ENCODE assay signal across 1 cellular context in genomic region chr5:168879929-168880328, GRCh38.
TF ChIP-seq lines count a peak whose summit lies in the region.

No MANE protein-coding gene starts in this region.

TF ChIP-seq in GM12878, 131 proteins besides CTCF, POLR2A, EP300 and RAD21 (continued from another document and continues in another):
- TF ChIP-seq CEBPZ (IDR thresholded peaks at IDR 0.05; ENCODE audit: low read depth, low read length) (no peak), E4F1 (IDR thresholded peaks at IDR 0.05; ENCODE audit: borderline replicate concordance, partially characterized antibody) (no peak), E2F4 (IDR thresholded peaks at IDR 0.05; ENCODE audit: low read depth, low read length) (no peak), WRNIP1 (IDR thresholded peaks at IDR 0.05; ENCODE audit: borderline replicate concordance, low read depth, low read length) (0 out of 2 replicates have a peak, but pooled peaks have one; percentile 63), ZNF217 (IDR thresholded peaks at IDR 0.05) (no peak), PML (IDR thresholded peaks at IDR 0.05; ENCODE audit: low read length) (no peak), USF2 (IDR thresholded peaks at IDR 0.05; ENCODE audit: borderline replicate concordance, low read depth, low read length) (no peak), IRF4 (IDR thresholded peaks at IDR 0.05; ENCODE audit: low read depth, low read length) (no peak), PAX5 (IDR thresholded peaks at IDR 0.05; ENCODE audit: borderline replicate concordance, low read depth, low read length) (peak; percentile 69; the same call in 1 of the 2 replicates), TARDBP (IDR thresholded peaks at IDR 0.05; ENCODE audit: borderline replicate concordance) (no peak), IRF5 (IDR thresholded peaks at IDR 0.05; ENCODE audit: borderline replicate concordance) (no peak), EZH2 (IDR thresholded peaks at IDR 0.05; ENCODE audit: borderline replicate concordance, control insufficient read depth, low read depth, low read length) (no peak), ZNF207 (IDR thresholded peaks at IDR 0.05; ENCODE audit: borderline replicate concordance) (no peak), NFIC (IDR thresholded peaks at IDR 0.05; ENCODE audit: low read depth, low read length) (no peak), JUND (IDR thresholded peaks at IDR 0.05; ENCODE audit: low read depth, low read length) (no peak), RAD51 (IDR thresholded peaks at IDR 0.05) (no peak), NRF1 (conservative IDR thresholded peaks at IDR 0.05; ENCODE audit: low read depth, low read length) (no peak), HDGF (IDR thresholded peaks at IDR 0.05) (0 out of 2 replicates have a peak, but pooled peaks have one; percentile 48), EED (IDR thresholded peaks at IDR 0.05; ENCODE audit: low read depth) (peak; percentile 70; the same call in 1 of the 2 replicates), NR2F1 (conservative IDR thresholded peaks at IDR 0.05) (no peak), ZSCAN29 (IDR thresholded peaks at IDR 0.05) (no peak), SPI1 (IDR thresholded peaks at IDR 0.05; ENCODE audit: borderline replicate concordance, insufficient read depth, low read depth, low read length) (peak; percentile 92), NBN (IDR thresholded peaks at IDR 0.05) (peak; percentile 79), MXI1 (IDR thresholded peaks at IDR 0.05; ENCODE audit: low read depth, low read length) (no peak), RB1 (IDR thresholded peaks at IDR 0.05; ENCODE audit: borderline replicate concordance) (no peak), TCF7 (IDR thresholded peaks at IDR 0.05; ENCODE audit: borderline replicate concordance) (no peak), SREBF2 (IDR thresholded peaks at IDR 0.05; ENCODE audit: low read length) (no peak), CHD1 (IDR thresholded peaks at IDR 0.05; ENCODE audit: low read depth, low read length) (no peak), CEBPB (IDR thresholded peaks at IDR 0.05; ENCODE audit: borderline replicate concordance in 1 of 2, low read depth in 2 of 2, low read length in 2 of 2) (no peak), REST (IDR thresholded peaks at IDR 0.05; ENCODE audit: low read depth, low read length) (no peak), CHD2 (IDR thresholded peaks at IDR 0.05; ENCODE audit: borderline replicate concordance, low read depth, low read length) (no peak), BACH1 (IDR thresholded peaks at IDR 0.05; ENCODE audit: borderline replicate concordance) (no peak), SUPT20H (IDR thresholded peaks at IDR 0.05; ENCODE audit: borderline replicate concordance, control insufficient read depth, low read depth, low read length) (no peak), TCF3 (IDR thresholded peaks at IDR 0.05; ENCODE audit: borderline replicate concordance, insufficient read depth, low read depth, low read length) (no peak), EGR1 (IDR thresholded peaks at IDR 0.05; ENCODE audit: borderline replicate concordance in 1 of 2, low read depth in 2 of 2, low read length in 2 of 2) (no peak), CHD4 (IDR thresholded peaks at IDR 0.05) (no peak), SREBF1 (IDR thresholded peaks at IDR 0.05; ENCODE audit: low read length) (no peak), NKRF (conservative IDR thresholded peaks at IDR 0.05) (no peak), BMI1 (IDR thresholded peaks at IDR 0.05; ENCODE audit: borderline replicate concordance) (no peak), CBX5 (IDR thresholded peaks at IDR 0.05; ENCODE audit: low read depth) (0 out of 2 replicates have a peak, but pooled peaks have one; percentile 35), HSF1 (IDR thresholded peaks at IDR 0.05; ENCODE audit: low read depth, low read length) (no peak), MEF2A (IDR thresholded peaks at IDR 0.05; ENCODE audit: insufficient read depth, low read depth, low read length) (no peak), RUNX3 (IDR thresholded peaks at IDR 0.05; ENCODE audit: low read length) (peak; percentile 15; the same call in 1 of the 2 replicates), BRCA1 (IDR thresholded peaks at IDR 0.05; ENCODE audit: low read depth, low read length) (no peak), SRF (IDR thresholded peaks at IDR 0.05; ENCODE audit: low read depth in 2 of 2, low read length in 2 of 2) (no peak), BCLAF1 (IDR thresholded peaks at IDR 0.05) (no peak)
